Comparison of ENCODE assay signal across 9 cellular contexts in genomic region chr3:138417559-138417982, GRCh38. TPM values are rescaled to one million over a fixed set of nuclear protein-coding genes. Genes with fewer than 3 reads are reported as not detected.
A peak's percentile ranks its signal among the peaks of the same experiment; 100 is the strongest.
DNase-seq lines count a peak whose midpoint lies in the region; ATAC-seq and TF ChIP-seq lines count a peak whose summit lies in the region.
"Had no signal": no experiment of that assay in that cellular context is flagged by ENCODE, and none has a peak within 500 bp of the region (broad histone marks: within the 10 kb centered on the region; RNA-seq: fewer than 3 reads in every experiment).

No MANE protein-coding gene starts in this region.

- H2BK20ac ChIP-seq in H9 (ENCODE audit: low read depth, low read length, poor library complexity, severe bottlenecking), result no peak overlapping the region

- no peak overlapping the region for H3K4me3 Mint-ChIP-seq in H9
- no peak overlapping the region for H3K4me3 Mint-ChIP-seq in activated naive CD4-positive, alpha-beta T cell treated with anti-CD3 and anti-CD28 coated beads for 36 hours

- WGBS in H9 (ENCODE audit: extremely low coverage, insufficient read length, low lambda C conversion rate), result no CpG with 5 or more reads among the region's 7 CpGs
- no CpG with 5 or more reads among the region's 7 CpGs for WGBS in trophoblast cell (ENCODE audit: extremely low coverage, insufficient coverage, insufficient read length)
- 0 to 14% methylated on average over 5 to 7 of the region's 7 CpGs for WGBS in upper lobe of left lung, 2 donors

- H2AFZ ChIP-seq in H9 (ENCODE audit: low read length) (no peak overlapping the region), trophoblast cell (ENCODE audit: insufficient read depth, low read length, poor library complexity) (no peak overlapping the region)

- H3K9ac ChIP-seq in H9 (ENCODE audit: extremely low read depth, insufficient read length, low read length) (no peak overlapping the region), trophoblast cell (ENCODE audit: low read length) (no peak overlapping the region)

- H3K56ac ChIP-seq in H9 (ENCODE audit: insufficient read length, low read depth, low read length), result no peak overlapping the region

- H3K14ac ChIP-seq in H9 (ENCODE audit: insufficient read depth, low read length) (no peak overlapping the region), trophoblast cell (ENCODE audit: low read length) (no peak overlapping the region)

- H3K79me1 ChIP-seq in H9 (ENCODE audit: insufficient read depth, low read depth, low read length, poor library complexity, severe bottlenecking) (no peaks in the 10 kb centered on the region), trophoblast cell (ENCODE audit: low read length) (no peaks in the 10 kb centered on the region)

- no peaks in the 10 kb centered on the region for H3K9me3 ChIP-seq in H9 (ENCODE audit: control insufficient read depth, low read depth, low read length)
- peaks cover 3% of the 10 kb centered on the region for H3K9me3 ChIP-seq in trophoblast cell (ENCODE audit: insufficient read depth, low read depth, low read length)
- H3K9me3 ChIP-seq in upper lobe of left lung, result no peaks in the 10 kb centered on the region

- intact Hi-C loops in activated naive CD4-positive, alpha-beta T cell treated with anti-CD3 and anti-CD28 coated beads for 36 hours (cut with micrococcal nuclease), result loop anchor here (1.0 to 5.0 kb wide), 7 partner anchors 60 to 910 kb away; partner anchors contain the start of gene CEP70
- intact Hi-C loops in head of caudate nucleus (cut with DNase I), result no loop called here

- peaks cover 14 to 18% of the 10 kb centered on the region in 2 experiments; a peak in 4 of 5 replicates for H3K9me3 Mint-ChIP-seq in H9
- H3K9me3 Mint-ChIP-seq in activated naive CD4-positive, alpha-beta T cell treated with anti-CD3 and anti-CD28 coated beads for 36 hours, result peaks cover 2% of the 10 kb centered on the region

- H3K36me3 Mint-ChIP-seq in H9 (ENCODE audit: insufficient read depth in 1 of 3, low read depth in 3 of 3), result peaks cover 6 to 23% (median 8%) of the 10 kb centered on the region in 3 experiments; a peak in 6 of 7 replicates
- no peaks in the 10 kb centered on the region for H3K36me3 Mint-ChIP-seq in activated naive CD4-positive, alpha-beta T cell treated with anti-CD3 and anti-CD28 coated beads for 36 hours (ENCODE audit: low read depth)

- no peak for TF ChIP-seq EP300 in upper lobe of left lung (IDR thresholded peaks at IDR 0.05)

- TF ChIP-seq POLR2A in upper lobe of left lung (IDR thresholded peaks at IDR 0.05), result no peak

- no peak overlapping the region for H3K4me3 ChIP-seq in trophoblast cell (ENCODE audit: low read depth, low read length)
- no peak overlapping the region for H3K4me3 ChIP-seq in upper lobe of left lung

- H3K23ac ChIP-seq in H9 (ENCODE audit: insufficient read length, low read depth, low read length) (no peak overlapping the region), trophoblast cell (ENCODE audit: low read length) (no peak overlapping the region)

- no peak overlapping the region for H3K27ac ChIP-seq in H9 (ENCODE audit: insufficient read length, low read depth, low read length)
- H3K27ac ChIP-seq in trophoblast cell (ENCODE audit: low read depth, low read length), result no peak overlapping the region
- H3K27ac ChIP-seq in upper lobe of left lung, result no peak overlapping the region
- H3K27ac ChIP-seq: epithelial cell of prostate had no signal

- CTCF ChIA-PET in activated naive CD4-positive, alpha-beta T cell treated with anti-CD3 and anti-CD28 coated beads for 36 hours (lab: Charles Lee), result interaction anchor here (0.8 to 4.1 kb wide), 33 partner anchors 8 to 508 kb away, joined by 3 to 29 read pairs (median 4); partner anchors contain the start of genes CEP70 and ESYT3

- H4K5ac ChIP-seq in H9 (ENCODE audit: insufficient read length, low read depth, low read length), result no peak overlapping the region

- H2BK12ac ChIP-seq in H9 (ENCODE audit: insufficient read length, low read depth, low read length) (no peak overlapping the region), trophoblast cell (ENCODE audit: low read length) (no peak overlapping the region)

- no peak overlapping the region for H3T11ph ChIP-seq in H9 (ENCODE audit: low read length)

- H3K4ac ChIP-seq in H9 (ENCODE audit: low read depth, low read length) (no peak overlapping the region), trophoblast cell (ENCODE audit: low read depth, low read length) (no peak overlapping the region)

- no peaks in the 10 kb centered on the region for H3K4me1 ChIP-seq in H9 (ENCODE audit: insufficient read depth, low read length)
- H3K4me1 ChIP-seq in trophoblast cell (ENCODE audit: control insufficient read depth in 1 of 2, insufficient read depth in 2 of 2, low read length in 2 of 2), result no peaks in the 10 kb centered on the region
- H3K4me1 ChIP-seq in upper lobe of left lung, result peaks cover 0 to 6% (median 2%) of the 10 kb centered on the region in 4 donors

- peak; percentile 88 for ATAC-seq in upper lobe of left lung (ENCODE audit: low FRiP score in 2 of 2)

- DNase-seq in ELR (ENCODE audit: low read depth) (peak; percentile 87), H9 (peak; percentile 91), NAMALWA (ENCODE audit: low spot score) (peak; percentile 81), SK-N-DZ (ENCODE audit: low spot score) (peak; percentile 87), head of caudate nucleus (peak; percentile 70 to 91 (median 83)), trophoblast cell (peak; percentile 73 to 95), upper lobe of left lung (peak in 1 of 2 donors; percentile 84)
- peak; percentile 86 for DNase-seq in activated naive CD4-positive, alpha-beta T cell treated with anti-CD3 and anti-CD28 coated beads for 36 hours

- H4K91ac ChIP-seq in H9 (ENCODE audit: insufficient read length, low read depth, low read length), result no peak overlapping the region
- H4K91ac ChIP-seq in trophoblast cell (ENCODE audit: low read depth, low read length), result no peak overlapping the region

- H3K27me3 Mint-ChIP-seq in H9 (ENCODE audit: low read depth), result no peaks in the 10 kb centered on the region; the same call in 1 of the 2 replicates
- peaks cover 6% of the 10 kb centered on the region for H3K27me3 Mint-ChIP-seq in activated naive CD4-positive, alpha-beta T cell treated with anti-CD3 and anti-CD28 coated beads for 36 hours (ENCODE audit: low read depth)

- peaks cover 14 to 17% of the 10 kb centered on the region in 2 experiments for H3K4me1 Mint-ChIP-seq in H9
- H3K4me1 Mint-ChIP-seq in activated naive CD4-positive, alpha-beta T cell treated with anti-CD3 and anti-CD28 coated beads for 36 hours (ENCODE audit: low read depth), result peaks cover 4% of the 10 kb centered on the region

- no peak overlapping the region for H3K27ac Mint-ChIP-seq in H9
- no peak overlapping the region for H3K27ac Mint-ChIP-seq in activated naive CD4-positive, alpha-beta T cell treated with anti-CD3 and anti-CD28 coated beads for 36 hours

- H3K36me3 ChIP-seq in trophoblast cell (ENCODE audit: control insufficient read depth in 1 of 2, insufficient read depth in 2 of 2, low read length in 2 of 2) (no peaks in the 10 kb centered on the region), upper lobe of left lung (no peaks in the 10 kb centered on the region)

- H3K27me3 ChIP-seq in H9 (ENCODE audit: insufficient read depth, low read length) (no peaks in the 10 kb centered on the region), trophoblast cell (ENCODE audit: insufficient read depth, low read length) (no peaks in the 10 kb centered on the region), upper lobe of left lung (no peaks in the 10 kb centered on the region)

- H2AK5ac ChIP-seq in H9 (ENCODE audit: insufficient read length, low read length), result no peak overlapping the region
- H2AK5ac ChIP-seq in trophoblast cell (ENCODE audit: low read length), result no peak overlapping the region

- H3K4me2 ChIP-seq in H9 (ENCODE audit: insufficient read depth, insufficient read length, low read length), result no peak overlapping the region
- H3K4me2 ChIP-seq in trophoblast cell (ENCODE audit: low read length), result no peak overlapping the region

- H2BK120ac ChIP-seq in H9 (ENCODE audit: low read depth, low read length, poor library complexity, severe bottlenecking) (no peak overlapping the region), trophoblast cell (ENCODE audit: insufficient read depth, low read length, poor library complexity) (no peak overlapping the region)

- H2BK5ac ChIP-seq in H9 (ENCODE audit: insufficient read length, low read length) (no peak overlapping the region), trophoblast cell (ENCODE audit: low read depth, low read length, poor library complexity) (no peak overlapping the region)

- no peak overlapping the region for H4K12ac ChIP-seq in trophoblast cell (ENCODE audit: low read depth, low read length)

- H3K79me2 ChIP-seq in H9 (ENCODE audit: insufficient read depth, low read length) (no peaks in the 10 kb centered on the region), trophoblast cell (ENCODE audit: control insufficient read depth, insufficient read depth, low read length, poor library complexity) (no peaks in the 10 kb centered on the region)

- peak; percentile 98 for TF ChIP-seq CTCF in H9 (conservative IDR thresholded peaks at IDR 0.05)
- TF ChIP-seq CTCF in upper lobe of left lung (IDR thresholded peaks at IDR 0.05), result peak; percentile 77 to 92 (median 87)

- H3K18ac ChIP-seq in H9 (ENCODE audit: insufficient read length, low read depth, low read length) (no peak overlapping the region), trophoblast cell (ENCODE audit: low read length) (no peak overlapping the region)

- H3K23me2 ChIP-seq in H9 (ENCODE audit: insufficient read length, low read depth, low read length, poor library complexity, severe bottlenecking), result no peaks in the 10 kb centered on the region

- H4K20me1 ChIP-seq in H9 (ENCODE audit: control insufficient read depth, insufficient read depth, insufficient read length), result no peaks in the 10 kb centered on the region

- no peak overlapping the region for H2BK15ac ChIP-seq in H9 (ENCODE audit: low read depth, low read length)

- H4K8ac ChIP-seq in H9 (replicated peaks; ENCODE audit: insufficient read length, low read depth, low read length) (no peak overlapping the region), trophoblast cell (ENCODE audit: low read depth, low read length) (no peak overlapping the region)

RNA-seq across cellular contexts. Expression of gene ESYT3, which starts 16.8 kb away (rescaled TPM):
- total RNA-seq in H9 (2021) (5.9 and 6.3 TPM in 2 replicates), upper lobe of left lung (10 to 100 TPM; 45.9 to 93.3 (median 54.6) TPM)
- polyA plus RNA-seq in SK-N-DZ (2014; cell fraction: cytosol; rRNA removed), result 3.3 and 4.0 TPM in 2 replicates
- 24.1 TPM in 2 replicates for polyA plus RNA-seq in SK-N-DZ (2014; cell fraction: nucleus; rRNA removed)
- total RNA-seq in activated naive CD4-positive, alpha-beta T cell treated with anti-CD3 and anti-CD28 coated beads for 36 hours, result 1 to 10 TPM in 1 of 2 experiments, under 1 TPM in 1; 0.96 to 1.1 TPM
- 5.0 and 5.6 TPM in 2 replicates for polyA plus RNA-seq in trophoblast cell (2013)
